Comparison of ENCODE assay signal across 1 cellular context in genomic region chrX:45842916-45843315, GRCh38.
TF ChIP-seq lines count a peak whose summit lies in the region.

No MANE protein-coding gene starts in this region.

TF ChIP-seq in GM23338, 12 proteins besides CTCF, POLR2A, EP300 and RAD21 (continued from another document):
- TF ChIP-seq ZNF462 (CRISPR knock-in tag; IDR thresholded peaks at IDR 0.05) (no peak), POLR2AphosphoS5 (IDR thresholded peaks at IDR 0.05; ENCODE audit: low read depth) (no peak), STAT1 (IDR thresholded peaks at IDR 0.05; ENCODE audit: unreplicated experiment) (no peak), JUNB (IDR thresholded peaks at IDR 0.05; ENCODE audit: unreplicated experiment) (no peak), ETS1 (IDR thresholded peaks at IDR 0.05) (no peak), EZH2 (IDR thresholded peaks at IDR 0.05; ENCODE audit: low read depth, unreplicated experiment) (no peak), REST (IDR thresholded peaks at IDR 0.05; ENCODE audit: unreplicated experiment) (no peak), CREB1 (CRISPR knock-in tag; IDR thresholded peaks at IDR 0.05; ENCODE audit: low read depth) (no peak), NANOG (IDR thresholded peaks at IDR 0.05; ENCODE audit: borderline replicate concordance) (no peak), ZNF331 (CRISPR knock-in tag; IDR thresholded peaks at IDR 0.05; ENCODE audit: low read depth) (no peak)
TF ChIP-seq in GM23338: peak in this region for 0.
